ENCODE assay signal across 1 cellular context in the genomic region with DNA sequence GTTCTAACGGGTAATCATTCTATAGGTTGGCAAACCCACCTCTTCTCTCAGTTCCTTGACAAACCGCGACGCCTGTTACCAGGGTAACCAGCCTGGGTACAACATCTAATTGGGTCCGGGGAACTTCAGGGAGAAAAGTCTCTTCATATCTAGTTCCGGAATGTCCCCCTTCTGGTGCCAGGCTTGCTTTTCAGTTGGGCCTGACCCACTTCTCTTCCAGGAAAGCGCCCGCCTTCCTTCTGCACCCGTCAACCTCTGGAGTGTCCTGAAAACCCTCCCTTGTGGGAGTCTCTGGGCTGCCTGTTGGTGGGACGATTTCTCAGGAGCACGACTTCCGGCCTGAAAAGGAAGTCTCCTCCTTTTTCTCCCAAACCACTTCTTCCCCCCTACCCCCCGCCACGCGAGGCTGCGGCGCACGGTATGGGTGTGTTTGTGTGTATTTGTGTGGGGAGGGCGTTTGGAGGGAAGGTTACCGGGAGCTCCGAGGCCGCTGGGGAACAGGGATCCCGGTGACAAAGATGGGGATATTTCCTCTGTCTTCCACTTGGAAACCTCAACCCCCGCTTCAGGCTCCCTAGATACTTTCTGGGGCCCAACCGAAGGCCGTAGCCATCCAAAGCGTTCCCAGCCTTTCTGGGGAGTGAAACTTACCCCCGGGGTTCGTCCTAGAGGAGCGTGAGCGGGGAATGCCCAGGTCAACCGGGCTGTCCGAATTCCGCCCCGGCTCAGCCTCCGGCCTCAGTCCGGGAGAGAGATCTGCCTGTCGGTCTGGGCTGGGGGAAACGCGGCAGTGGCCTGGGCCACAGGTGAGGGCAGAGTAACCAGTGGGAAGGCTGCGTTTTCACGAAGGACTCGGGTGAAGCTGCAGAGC.
TF ChIP-seq lines count a peak whose summit lies in the region.

A gene with protein sequence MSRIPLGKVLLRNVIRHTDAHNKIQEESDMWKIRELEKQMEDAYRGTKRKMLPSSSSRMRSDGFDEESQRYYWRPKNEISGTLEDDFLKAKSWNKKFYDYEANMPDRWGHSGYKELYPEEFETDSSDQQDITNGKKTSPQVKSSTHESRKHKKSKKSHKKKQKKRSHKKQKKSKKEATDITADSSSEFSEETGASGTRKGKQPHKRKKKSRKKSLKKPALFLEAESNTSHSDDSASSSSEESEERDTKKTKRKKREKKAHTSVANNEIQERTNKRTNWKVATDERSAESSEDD (plus strand): TSS at position 359 of the 871 bp plus-strand sequence. CDS start 1,276 bp downstream, outside the sequence.
A gene with protein sequence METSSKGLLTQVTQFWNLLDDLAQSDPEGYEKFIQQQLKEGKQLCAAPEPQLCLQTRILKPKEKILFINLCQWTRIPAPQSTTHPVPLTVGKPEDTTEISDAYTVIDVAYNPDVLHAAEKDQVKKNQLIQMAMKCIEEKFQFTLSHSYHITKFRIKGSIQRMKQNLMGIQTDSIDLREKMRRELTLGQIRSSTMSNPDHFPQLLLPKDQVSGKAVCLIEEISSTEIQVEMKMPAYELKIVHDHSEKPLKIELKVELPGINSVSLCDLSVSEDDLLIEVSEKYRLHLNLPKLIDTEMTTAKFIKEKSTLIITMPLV (minus strand): TSS at position 77 of the 871 bp plus-strand sequence. CDS start 843 bp downstream, outside the sequence.

TF ChIP-seq in HepG2, 621 proteins besides CTCF, POLR2A, EP300 and RAD21 (continued from another document and continues in another):
- TF ChIP-seq, protein P1, sequence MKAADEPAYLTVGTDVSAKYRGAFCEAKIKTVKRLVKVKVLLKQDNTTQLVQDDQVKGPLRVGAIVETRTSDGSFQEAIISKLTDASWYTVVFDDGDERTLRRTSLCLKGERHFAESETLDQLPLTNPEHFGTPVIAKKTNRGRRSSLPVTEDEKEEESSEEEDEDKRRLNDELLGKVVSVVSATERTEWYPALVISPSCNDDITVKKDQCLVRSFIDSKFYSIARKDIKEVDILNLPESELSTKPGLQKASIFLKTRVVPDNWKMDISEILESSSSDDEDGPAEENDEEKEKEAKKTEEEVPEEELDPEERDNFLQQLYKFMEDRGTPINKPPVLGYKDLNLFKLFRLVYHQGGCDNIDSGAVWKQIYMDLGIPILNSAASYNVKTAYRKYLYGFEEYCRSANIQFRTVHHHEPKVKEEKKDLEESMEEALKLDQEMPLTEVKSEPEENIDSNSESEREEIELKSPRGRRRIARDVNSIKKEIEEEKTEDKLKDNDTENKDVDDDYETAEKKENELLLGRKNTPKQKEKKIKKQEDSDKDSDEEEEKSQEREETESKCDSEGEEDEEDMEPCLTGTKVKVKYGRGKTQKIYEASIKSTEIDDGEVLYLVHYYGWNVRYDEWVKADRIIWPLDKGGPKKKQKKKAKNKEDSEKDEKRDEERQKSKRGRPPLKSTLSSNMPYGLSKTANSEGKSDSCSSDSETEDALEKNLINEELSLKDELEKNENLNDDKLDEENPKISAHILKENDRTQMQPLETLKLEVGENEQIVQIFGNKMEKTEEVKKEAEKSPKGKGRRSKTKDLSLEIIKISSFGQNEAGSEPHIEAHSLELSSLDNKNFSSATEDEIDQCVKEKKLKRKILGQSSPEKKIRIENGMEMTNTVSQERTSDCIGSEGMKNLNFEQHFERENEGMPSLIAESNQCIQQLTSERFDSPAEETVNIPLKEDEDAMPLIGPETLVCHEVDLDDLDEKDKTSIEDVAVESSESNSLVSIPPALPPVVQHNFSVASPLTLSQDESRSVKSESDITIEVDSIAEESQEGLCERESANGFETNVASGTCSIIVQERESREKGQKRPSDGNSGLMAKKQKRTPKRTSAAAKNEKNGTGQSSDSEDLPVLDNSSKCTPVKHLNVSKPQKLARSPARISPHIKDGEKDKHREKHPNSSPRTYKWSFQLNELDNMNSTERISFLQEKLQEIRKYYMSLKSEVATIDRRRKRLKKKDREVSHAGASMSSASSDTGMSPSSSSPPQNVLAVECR (CRISPR knock-in tag; IDR thresholded peaks at IDR 0.05; ENCODE audit: borderline replicate concordance), result peak; percentile 92
- no peak; the same call in 1 of the 2 replicates for TF ChIP-seq ZNF225 (CRISPR knock-in tag; IDR thresholded peaks at IDR 0.05)
- TF ChIP-seq ZNF446 (CRISPR knock-in tag; IDR thresholded peaks at IDR 0.05), result no peak
- TF ChIP-seq, protein P2, sequence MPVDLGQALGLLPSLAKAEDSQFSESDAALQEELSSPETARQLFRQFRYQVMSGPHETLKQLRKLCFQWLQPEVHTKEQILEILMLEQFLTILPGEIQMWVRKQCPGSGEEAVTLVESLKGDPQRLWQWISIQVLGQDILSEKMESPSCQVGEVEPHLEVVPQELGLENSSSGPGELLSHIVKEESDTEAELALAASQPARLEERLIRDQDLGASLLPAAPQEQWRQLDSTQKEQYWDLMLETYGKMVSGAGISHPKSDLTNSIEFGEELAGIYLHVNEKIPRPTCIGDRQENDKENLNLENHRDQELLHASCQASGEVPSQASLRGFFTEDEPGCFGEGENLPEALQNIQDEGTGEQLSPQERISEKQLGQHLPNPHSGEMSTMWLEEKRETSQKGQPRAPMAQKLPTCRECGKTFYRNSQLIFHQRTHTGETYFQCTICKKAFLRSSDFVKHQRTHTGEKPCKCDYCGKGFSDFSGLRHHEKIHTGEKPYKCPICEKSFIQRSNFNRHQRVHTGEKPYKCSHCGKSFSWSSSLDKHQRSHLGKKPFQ (CRISPR knock-in tag; IDR thresholded peaks at IDR 0.05; ENCODE audit: insufficient replicate concordance), result no peak
- TF ChIP-seq, protein P3, sequence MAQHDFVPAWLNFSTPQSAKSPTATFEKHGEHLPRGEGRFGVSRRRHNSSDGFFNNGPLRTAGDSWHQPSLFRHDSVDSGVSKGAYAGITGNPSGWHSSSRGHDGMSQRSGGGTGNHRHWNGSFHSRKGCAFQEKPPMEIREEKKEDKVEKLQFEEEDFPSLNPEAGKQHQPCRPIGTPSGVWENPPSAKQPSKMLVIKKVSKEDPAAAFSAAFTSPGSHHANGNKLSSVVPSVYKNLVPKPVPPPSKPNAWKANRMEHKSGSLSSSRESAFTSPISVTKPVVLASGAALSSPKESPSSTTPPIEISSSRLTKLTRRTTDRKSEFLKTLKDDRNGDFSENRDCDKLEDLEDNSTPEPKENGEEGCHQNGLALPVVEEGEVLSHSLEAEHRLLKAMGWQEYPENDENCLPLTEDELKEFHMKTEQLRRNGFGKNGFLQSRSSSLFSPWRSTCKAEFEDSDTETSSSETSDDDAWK (CRISPR knock-in tag; IDR thresholded peaks at IDR 0.05), result no peak
- TF ChIP-seq TOE1 (CRISPR knock-in tag; IDR thresholded peaks at IDR 0.05), result no peak
- TF ChIP-seq, protein P4, sequence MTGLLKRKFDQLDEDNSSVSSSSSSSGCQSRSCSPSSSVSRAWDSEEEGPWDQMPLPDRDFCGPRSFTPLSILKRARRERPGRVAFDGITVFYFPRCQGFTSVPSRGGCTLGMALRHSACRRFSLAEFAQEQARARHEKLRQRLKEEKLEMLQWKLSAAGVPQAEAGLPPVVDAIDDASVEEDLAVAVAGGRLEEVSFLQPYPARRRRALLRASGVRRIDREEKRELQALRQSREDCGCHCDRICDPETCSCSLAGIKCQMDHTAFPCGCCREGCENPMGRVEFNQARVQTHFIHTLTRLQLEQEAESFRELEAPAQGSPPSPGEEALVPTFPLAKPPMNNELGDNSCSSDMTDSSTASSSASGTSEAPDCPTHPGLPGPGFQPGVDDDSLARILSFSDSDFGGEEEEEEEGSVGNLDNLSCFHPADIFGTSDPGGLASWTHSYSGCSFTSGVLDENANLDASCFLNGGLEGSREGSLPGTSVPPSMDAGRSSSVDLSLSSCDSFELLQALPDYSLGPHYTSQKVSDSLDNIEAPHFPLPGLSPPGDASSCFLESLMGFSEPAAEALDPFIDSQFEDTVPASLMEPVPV (CRISPR knock-in tag; IDR thresholded peaks at IDR 0.05), result no peak
- no peak for TF ChIP-seq ZNF367 (CRISPR knock-in tag; IDR thresholded peaks at IDR 0.05; ENCODE audit: borderline replicate concordance)
- TF ChIP-seq ZNF232 (CRISPR knock-in tag; IDR thresholded peaks at IDR 0.05; ENCODE audit: borderline replicate concordance), result 0 out of 2 replicates have a peak, but pooled peaks have one; percentile 40
- TF ChIP-seq ZSCAN21 (CRISPR knock-in tag; IDR thresholded peaks at IDR 0.05; ENCODE audit: borderline replicate concordance), result no peak
- 0 out of 2 replicates have a peak, but pooled peaks have one; percentile 50 for TF ChIP-seq PCBP1 (IDR thresholded peaks at IDR 0.05; ENCODE audit: borderline replicate concordance, low read depth, low read length)
- TF ChIP-seq FOXP1 (IDR thresholded peaks at IDR 0.05), result no peak
- TF ChIP-seq FOXP1 (CRISPR knock-in tag; IDR thresholded peaks at IDR 0.05), result no peak
- TF ChIP-seq FOXA1 (IDR thresholded peaks at IDR 0.05), result no peak
- 0 out of 2 replicates have a peak, but pooled peaks have one; percentile 4 for TF ChIP-seq FOXA1 (CRISPR knock-in tag; IDR thresholded peaks at IDR 0.05)
- TF ChIP-seq, protein P5, sequence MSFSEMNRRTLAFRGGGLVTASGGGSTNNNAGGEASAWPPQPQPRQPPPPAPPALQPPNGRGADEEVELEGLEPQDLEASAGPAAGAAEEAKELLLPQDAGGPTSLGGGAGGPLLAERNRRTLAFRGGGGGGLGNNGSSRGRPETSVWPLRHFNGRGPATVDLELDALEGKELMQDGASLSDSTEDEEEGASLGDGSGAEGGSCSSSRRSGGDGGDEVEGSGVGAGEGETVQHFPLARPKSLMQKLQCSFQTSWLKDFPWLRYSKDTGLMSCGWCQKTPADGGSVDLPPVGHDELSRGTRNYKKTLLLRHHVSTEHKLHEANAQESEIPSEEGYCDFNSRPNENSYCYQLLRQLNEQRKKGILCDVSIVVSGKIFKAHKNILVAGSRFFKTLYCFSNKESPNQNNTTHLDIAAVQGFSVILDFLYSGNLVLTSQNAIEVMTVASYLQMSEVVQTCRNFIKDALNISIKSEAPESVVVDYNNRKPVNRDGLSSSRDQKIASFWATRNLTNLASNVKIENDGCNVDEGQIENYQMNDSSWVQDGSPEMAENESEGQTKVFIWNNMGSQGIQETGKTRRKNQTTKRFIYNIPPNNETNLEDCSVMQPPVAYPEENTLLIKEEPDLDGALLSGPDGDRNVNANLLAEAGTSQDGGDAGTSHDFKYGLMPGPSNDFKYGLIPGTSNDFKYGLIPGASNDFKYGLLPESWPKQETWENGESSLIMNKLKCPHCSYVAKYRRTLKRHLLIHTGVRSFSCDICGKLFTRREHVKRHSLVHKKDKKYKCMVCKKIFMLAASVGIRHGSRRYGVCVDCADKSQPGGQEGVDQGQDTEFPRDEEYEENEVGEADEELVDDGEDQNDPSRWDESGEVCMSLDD (CRISPR knock-in tag; IDR thresholded peaks at IDR 0.05; ENCODE audit: borderline replicate concordance), result no peak
- no peak for TF ChIP-seq ZNF34 (CRISPR knock-in tag; IDR thresholded peaks at IDR 0.05; ENCODE audit: borderline replicate concordance)
- peak; percentile 68; the same call in 1 of the 2 replicates for TF ChIP-seq KLF12 (CRISPR knock-in tag; IDR thresholded peaks at IDR 0.05; ENCODE audit: borderline replicate concordance)
- no peak for TF ChIP-seq ZNF720 (CRISPR knock-in tag; IDR thresholded peaks at IDR 0.05)
- TF ChIP-seq AKAP8 (CRISPR knock-in tag; IDR thresholded peaks at IDR 0.05), result no peak
- no peak for TF ChIP-seq ZNF549 (CRISPR knock-in tag; IDR thresholded peaks at IDR 0.05)
- no peak for TF ChIP-seq ZNF33A (CRISPR knock-in tag; IDR thresholded peaks at IDR 0.05; ENCODE audit: borderline replicate concordance)
- TF ChIP-seq JUN (CRISPR knock-in tag; IDR thresholded peaks at IDR 0.05), result no peak
- TF ChIP-seq ZFP36 (IDR thresholded peaks at IDR 0.05; ENCODE audit: borderline replicate concordance, low read depth, low read length, partially characterized antibody), result no peak
- TF ChIP-seq ZNF674 (CRISPR knock-in tag; IDR thresholded peaks at IDR 0.05; ENCODE audit: low read depth), result no peak
- no peak for TF ChIP-seq ZNF652 (CRISPR knock-in tag; IDR thresholded peaks at IDR 0.05; ENCODE audit: borderline replicate concordance, low read depth)
- TF ChIP-seq ZNF234 (CRISPR knock-in tag; conservative IDR thresholded peaks at IDR 0.05), result no peak
- TF ChIP-seq RBM22 (optimal IDR thresholded peaks at IDR 0.05; ENCODE audit: low read length), result peak; percentile 56
- TF ChIP-seq RAD51 (IDR thresholded peaks at IDR 0.05; ENCODE audit: borderline replicate concordance), result no peak
- TF ChIP-seq TAF15 (IDR thresholded peaks at IDR 0.05; ENCODE audit: low read depth, low read length, poor library complexity, severe bottlenecking), result no peak
- TF ChIP-seq RXRA (CRISPR knock-in tag; IDR thresholded peaks at IDR 0.05), result peak; percentile 59; the same call in 1 of the 2 replicates
- TF ChIP-seq SOX6 (IDR thresholded peaks at IDR 0.05), result no peak
- peak; percentile 42; the same call in 1 of the 2 replicates for TF ChIP-seq SOX6 (CRISPR knock-in tag; IDR thresholded peaks at IDR 0.05)
- TF ChIP-seq ZMYM4 (CRISPR knock-in tag; IDR thresholded peaks at IDR 0.05), result peak; percentile 73
- TF ChIP-seq HOXA5 (CRISPR knock-in tag; IDR thresholded peaks at IDR 0.05), result peak; percentile 36; the same call in 1 of the 2 replicates
- TF ChIP-seq FIP1L1 (IDR thresholded peaks at IDR 0.05; ENCODE audit: borderline replicate concordance, insufficient read depth, low read depth, low read length), result no peak
- TF ChIP-seq NR1H2 (CRISPR knock-in tag; IDR thresholded peaks at IDR 0.05; ENCODE audit: borderline replicate concordance, low read depth), result no peak
- peak; percentile 86 for TF ChIP-seq SAP130 (CRISPR knock-in tag; IDR thresholded peaks at IDR 0.05; ENCODE audit: low read depth)
- TF ChIP-seq JDP2 (CRISPR knock-in tag; IDR thresholded peaks at IDR 0.05; ENCODE audit: borderline replicate concordance), result no peak
- TF ChIP-seq CBX2 (IDR thresholded peaks at IDR 0.05; ENCODE audit: low read depth, low read length), result no peak
- no peak for TF ChIP-seq CBX2 (CRISPR knock-in tag; IDR thresholded peaks at IDR 0.05; ENCODE audit: low read depth)
- TF ChIP-seq BCL6 (CRISPR knock-in tag; IDR thresholded peaks at IDR 0.05), result peak; percentile 48
- TF ChIP-seq ZBTB20 (CRISPR knock-in tag; IDR thresholded peaks at IDR 0.05; ENCODE audit: borderline replicate concordance, low read depth), result no peak
- TF ChIP-seq NFRKB (IDR thresholded peaks at IDR 0.05), result no peak
- TF ChIP-seq, protein P6, sequence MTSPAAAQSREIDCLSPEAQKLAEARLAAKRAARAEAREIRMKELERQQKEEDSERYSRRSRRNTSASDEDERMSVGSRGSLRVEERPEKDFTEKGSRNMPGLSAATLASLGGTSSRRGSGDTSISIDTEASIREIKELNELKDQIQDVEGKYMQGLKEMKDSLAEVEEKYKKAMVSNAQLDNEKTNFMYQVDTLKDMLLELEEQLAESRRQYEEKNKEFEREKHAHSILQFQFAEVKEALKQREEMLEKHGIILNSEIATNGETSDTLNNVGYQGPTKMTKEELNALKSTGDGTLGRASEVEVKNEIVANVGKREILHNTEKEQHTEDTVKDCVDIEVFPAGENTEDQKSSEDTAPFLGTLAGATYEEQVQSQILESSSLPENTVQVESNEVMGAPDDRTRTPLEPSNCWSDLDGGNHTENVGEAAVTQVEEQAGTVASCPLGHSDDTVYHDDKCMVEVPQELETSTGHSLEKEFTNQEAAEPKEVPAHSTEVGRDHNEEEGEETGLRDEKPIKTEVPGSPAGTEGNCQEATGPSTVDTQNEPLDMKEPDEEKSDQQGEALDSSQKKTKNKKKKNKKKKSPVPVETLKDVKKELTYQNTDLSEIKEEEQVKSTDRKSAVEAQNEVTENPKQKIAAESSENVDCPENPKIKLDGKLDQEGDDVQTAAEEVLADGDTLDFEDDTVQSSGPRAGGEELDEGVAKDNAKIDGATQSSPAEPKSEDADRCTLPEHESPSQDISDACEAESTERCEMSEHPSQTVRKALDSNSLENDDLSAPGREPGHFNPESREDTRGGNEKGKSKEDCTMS (CRISPR knock-in tag; conservative IDR thresholded peaks at IDR 0.05), result no peak
- peak; percentile 80 for TF ChIP-seq MYC (CRISPR knock-in tag; IDR thresholded peaks at IDR 0.05; ENCODE audit: borderline replicate concordance)
